8 cellular contexts compared by ENCODE assay signal in genomic region chr11:128906185-128907065, GRCh38. TPM values are rescaled to one million over a fixed set of nuclear protein-coding genes. Genes with fewer than 3 reads are reported as not detected.
DNase-seq lines count a peak whose midpoint lies in the region; ATAC-seq and TF ChIP-seq lines count a peak whose summit lies in the region.

No MANE protein-coding gene starts in this region.

- TF ChIP-seq EP300 in ovary (IDR thresholded peaks at IDR 0.05) = no peak

- H3K27ac ChIP-seq in cardiac muscle cell = no peak overlapping the region
- H3K27ac ChIP-seq in psoas muscle = no peak overlapping the region
- H3K27ac ChIP-seq in ovary = no peak overlapping the region

- peaks cover 36% of the 10 kb centered on the region for H3K4me1 Mint-ChIP-seq in WTC11

- H3K27me3 ChIP-seq in HAP-1 (ENCODE audit: low read depth) (no peaks in the 10 kb centered on the region), cardiac muscle cell (peaks cover 2% of the 10 kb centered on the region), psoas muscle (ENCODE audit: insufficient read depth in 3 of 3, low read length in 2 of 3) (peaks cover 0 to 41% (median 16%) of the 10 kb centered on the region in 3 donors), ovary (no peaks in the 10 kb centered on the region)

- WGBS in psoas muscle, 3 donors = 73 to 84% (median 76%) methylated on average over 8 of the region's 8 CpGs
- WGBS in ovary, 3 donors = 75 to 82% (median 76%) methylated on average over 8 of the region's 8 CpGs
- 64 to 74% methylated on average over 8 of the region's 8 CpGs for WGBS in lower leg skin, 2 donors

- H3K4me3 Mint-ChIP-seq in WTC11 = peak overlapping the region; percentile 70

- H3K36me3 ChIP-seq in HAP-1 (replicated peaks) (no peaks in the 10 kb centered on the region), cardiac muscle cell (peaks cover 3% of the 10 kb centered on the region), psoas muscle (ENCODE audit: insufficient read depth in 1 of 2, low read depth in 1 of 2) (no peaks in the 10 kb centered on the region), ovary (no peaks in the 10 kb centered on the region)

- no peaks in the 10 kb centered on the region; the same call in 1 of the 2 replicates for H3K36me3 Mint-ChIP-seq in WTC11

- H3K4me3 ChIP-seq in HAP-1 (peak overlapping the region; percentile 37), cardiac muscle cell (peak overlapping the region; percentile 16), psoas muscle (peak overlapping the region; percentile 59), ovary (no peak overlapping the region), lower leg skin (ENCODE audit: low read depth, poor library complexity, severe bottlenecking) (no peak overlapping the region)

- POLR2A ChIA-PET in WTC11 (lab: Charles Lee) = interaction anchor here (0.6 kb wide), 1 partner anchor 149 kb away, joined by 3 read pairs; no protein-coding TSS in a partner anchor

- H3K9me3 Mint-ChIP-seq in WTC11 = peaks cover under 1% of the 10 kb centered on the region

- no peak for DNase-seq in HAP-1 (ENCODE audit: low spot score in 2 of 2)
- no peak for DNase-seq in WTC11 (ENCODE audit: low spot score)
- DNase-seq in cardiac muscle cell (ENCODE audit: low read depth in 1 of 2, low spot score in 1 of 2) = no peak
- no peak for DNase-seq in psoas muscle
- no peak for DNase-seq in effector CD8-positive, alpha-beta T cell (lab: John Stamatoyannopoulos, UW)
- no peak for DNase-seq in HCEC 1CT
- DNase-seq in ovary = no peak
- no peak for DNase-seq in lower leg skin (ENCODE audit: low spot score in 2 of 2)

- TF ChIP-seq POLR2A in ovary (IDR thresholded peaks at IDR 0.05) = no peak
- no peak for TF ChIP-seq POLR2A in lower leg skin (IDR thresholded peaks at IDR 0.05)

- peaks cover 80% of the 10 kb centered on the region for H3K27me3 Mint-ChIP-seq in WTC11 (ENCODE audit: low read depth)

- H3K4me1 ChIP-seq in HAP-1 (peaks cover 6% of the 10 kb centered on the region; the same call in 1 of the 2 replicates), cardiac muscle cell (ENCODE audit: low read depth) (peaks cover 38% of the 10 kb centered on the region), psoas muscle (no peaks in the 10 kb centered on the region), ovary (ENCODE audit: insufficient read depth) (peaks cover 6% of the 10 kb centered on the region)

- intact Hi-C loops in psoas muscle (cut with DNase I) (no loop called here), ovary (cut with DNase I) (no loop called here), lower leg skin (cut with DNase I; ENCODE audit: low total_unique reads) (no loop called here)

- in situ Hi-C loops in HAP-1 (cut with MboI; ENCODE audit: low sequenced_read_pairs) = no loop called here

- ATAC-seq in WTC11 (no peak), psoas muscle (peak in 2 of 4 donors; percentile 5 to 16)

- CTCF ChIA-PET in WTC11 (lab: Charles Lee) = interaction anchor here (0.6 to 10.5 kb wide), 41 partner anchors 8 to 1962 kb away, joined by 3 to 245 read pairs (median 5); partner anchors contain the start of genes KCNJ5 and TP53AIP1

- no peak overlapping the region for H3K27ac Mint-ChIP-seq in WTC11

- TF ChIP-seq CTCF in WTC11 (IDR thresholded peaks at IDR 0.05) = no peak
- TF ChIP-seq CTCF in cardiac muscle cell (IDR thresholded peaks at IDR 0.05; ENCODE audit: low read depth, low read length) = no peak
- no peak for TF ChIP-seq CTCF in psoas muscle (IDR thresholded peaks at IDR 0.05)
- TF ChIP-seq CTCF in ovary (IDR thresholded peaks at IDR 0.05) = no peak
- no peak for TF ChIP-seq CTCF in lower leg skin (IDR thresholded peaks at IDR 0.05)

- H3K9me3 ChIP-seq in HAP-1 (no peaks in the 10 kb centered on the region), cardiac muscle cell (ENCODE audit: low read depth) (no peaks in the 10 kb centered on the region), psoas muscle (no peaks in the 10 kb centered on the region), ovary (no peaks in the 10 kb centered on the region)

TF ChIP-seq in WTC11, 78 proteins besides CTCF, POLR2A, EP300 and RAD21 (continues in another document):
- no peak for TF ChIP-seq ZNF317 (CRISPR knock-in tag; IDR thresholded peaks at IDR 0.05; ENCODE audit: borderline replicate concordance, low read depth)
- no peak for TF ChIP-seq E2F4 (CRISPR knock-in tag; IDR thresholded peaks at IDR 0.05; ENCODE audit: borderline replicate concordance, low read depth)
- TF ChIP-seq ZNF396 (CRISPR knock-in tag; IDR thresholded peaks at IDR 0.05; ENCODE audit: borderline replicate concordance) = no peak
- TF ChIP-seq, protein P1, sequence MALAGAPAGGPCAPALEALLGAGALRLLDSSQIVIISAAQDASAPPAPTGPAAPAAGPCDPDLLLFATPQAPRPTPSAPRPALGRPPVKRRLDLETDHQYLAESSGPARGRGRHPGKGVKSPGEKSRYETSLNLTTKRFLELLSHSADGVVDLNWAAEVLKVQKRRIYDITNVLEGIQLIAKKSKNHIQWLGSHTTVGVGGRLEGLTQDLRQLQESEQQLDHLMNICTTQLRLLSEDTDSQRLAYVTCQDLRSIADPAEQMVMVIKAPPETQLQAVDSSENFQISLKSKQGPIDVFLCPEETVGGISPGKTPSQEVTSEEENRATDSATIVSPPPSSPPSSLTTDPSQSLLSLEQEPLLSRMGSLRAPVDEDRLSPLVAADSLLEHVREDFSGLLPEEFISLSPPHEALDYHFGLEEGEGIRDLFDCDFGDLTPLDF (CRISPR knock-in tag; IDR thresholded peaks at IDR 0.05) = no peak
- no peak for TF ChIP-seq ATF1 (CRISPR knock-in tag; IDR thresholded peaks at IDR 0.05)
- no peak for TF ChIP-seq TCF7 (CRISPR knock-in tag; IDR thresholded peaks at IDR 0.05; ENCODE audit: low read depth)
- no peak for TF ChIP-seq USF2 (CRISPR knock-in tag; IDR thresholded peaks at IDR 0.05)
- no peak for TF ChIP-seq NR1H2 (CRISPR knock-in tag; IDR thresholded peaks at IDR 0.05)
- no peak for TF ChIP-seq HMGXB4 (CRISPR knock-in tag; IDR thresholded peaks at IDR 0.05)
- no peak for TF ChIP-seq NR2C2 (CRISPR knock-in tag; IDR thresholded peaks at IDR 0.05)
- TF ChIP-seq ETV6 (CRISPR knock-in tag; IDR thresholded peaks at IDR 0.05) = no peak
- no peak for TF ChIP-seq HMGA2 (CRISPR knock-in tag; IDR thresholded peaks at IDR 0.05)

RNA-seq across cellular contexts. Expression of gene KCNJ5, which starts 15.3 kb away (rescaled TPM):
- total RNA-seq in WTC11 (2021) (0.09 to 0.23 TPM (median 0.22 TPM) in 3 replicates), cardiac muscle cell (67.5 and 71.8 TPM in 2 replicates), psoas muscle (under 1 TPM; 0.24 to 0.46 (median 0.43) TPM), ovary (1 to 10 TPM in 5 of 7 donors, under 1 TPM in 2; 0.72 to 2.8 (median 2.0) TPM), lower leg skin (1 to 10 TPM in 1 of 4 donors, under 1 TPM in 2, not detected in 1; 0.15 to 1.0 (median 0.59) TPM)
- polyA plus RNA-seq in cardiac muscle cell (44.8 and 58.3 TPM in 2 replicates), psoas muscle (under 1 TPM; 0.01 to 0.06 (median 0.01) TPM), ovary (1 to 10 TPM in 1 of 2 donors, under 1 TPM in 1; 0.42 to 3.7 TPM)

RNA-seq across cellular contexts. Expression of gene TP53AIP1, which starts 36.2 kb away (rescaled TPM):
- 0.07 TPM in 1 of 3 replicates, not detected in the others for total RNA-seq in WTC11 (2021)
- total RNA-seq in cardiac muscle cell = 0.46 TPM in 1 of 2 replicates, not detected in the other
- polyA plus RNA-seq in cardiac muscle cell = 0.26 and 0.83 TPM in 2 replicates
- total RNA-seq in psoas muscle = under 1 TPM in 1 of 4 donors, not detected in 3; 0.07 TPM
- polyA plus RNA-seq in psoas muscle = under 1 TPM in 2 of 3 donors, not detected in 1; 0.08 to 0.51 TPM
- 1 to 10 TPM in 1 of 7 donors, under 1 TPM in 2, not detected in 4; 0.26 to 1.5 (median 0.37) TPM for total RNA-seq in ovary
- under 1 TPM in 1 of 2 donors, not detected in 1; 0.02 TPM for polyA plus RNA-seq in ovary
- total RNA-seq in lower leg skin = 10 to 100 TPM in 3 of 4 donors, 1 to 10 TPM in 1; 9.2 to 17.3 (median 16.2) TPM

RNA-seq across cellular contexts. Expression of gene KCNJ1, which starts 39.3 kb away (rescaled TPM):
- total RNA-seq in WTC11 (2021) = 0.07 to 0.24 TPM (median 0.16 TPM) in 3 replicates
- not detected in 2 replicates for total RNA-seq in cardiac muscle cell
- polyA plus RNA-seq in cardiac muscle cell = not detected in 2 replicates
- not detected for total RNA-seq in psoas muscle
- polyA plus RNA-seq in psoas muscle = not detected
- total RNA-seq in ovary = under 1 TPM in 1 of 7 donors, not detected in 6; 0.48 TPM
- not detected for polyA plus RNA-seq in ovary
- under 1 TPM in 3 of 4 donors, not detected in 1; 0.10 to 0.88 (median 0.42) TPM for total RNA-seq in lower leg skin

Comparison
In these comparisons a context has a peak if more than half of its experiments do, and no peak if none do; other contexts are left out.
1. H3K4me3 ChIP-seq: peak in HAP-1 (single experiment), cardiac muscle cell (single experiment) and psoas muscle (single experiment); none in ovary (single experiment) and lower leg skin (single experiment).
2. RNA of gene KCNJ5, which starts 15.3 kb away (total RNA-seq): 67.5 to 71.8 TPM in cardiac muscle cell; 0.72 to 2.8 TPM in ovary, 0.15 to 1.0 TPM in lower leg skin, 0.24 to 0.46 TPM in psoas muscle and 0.09 to 0.23 TPM in WTC11; every median in the first group is over 10 times any median in the second.